1 cellular context compared by ENCODE assay signal in the genomic region with DNA sequence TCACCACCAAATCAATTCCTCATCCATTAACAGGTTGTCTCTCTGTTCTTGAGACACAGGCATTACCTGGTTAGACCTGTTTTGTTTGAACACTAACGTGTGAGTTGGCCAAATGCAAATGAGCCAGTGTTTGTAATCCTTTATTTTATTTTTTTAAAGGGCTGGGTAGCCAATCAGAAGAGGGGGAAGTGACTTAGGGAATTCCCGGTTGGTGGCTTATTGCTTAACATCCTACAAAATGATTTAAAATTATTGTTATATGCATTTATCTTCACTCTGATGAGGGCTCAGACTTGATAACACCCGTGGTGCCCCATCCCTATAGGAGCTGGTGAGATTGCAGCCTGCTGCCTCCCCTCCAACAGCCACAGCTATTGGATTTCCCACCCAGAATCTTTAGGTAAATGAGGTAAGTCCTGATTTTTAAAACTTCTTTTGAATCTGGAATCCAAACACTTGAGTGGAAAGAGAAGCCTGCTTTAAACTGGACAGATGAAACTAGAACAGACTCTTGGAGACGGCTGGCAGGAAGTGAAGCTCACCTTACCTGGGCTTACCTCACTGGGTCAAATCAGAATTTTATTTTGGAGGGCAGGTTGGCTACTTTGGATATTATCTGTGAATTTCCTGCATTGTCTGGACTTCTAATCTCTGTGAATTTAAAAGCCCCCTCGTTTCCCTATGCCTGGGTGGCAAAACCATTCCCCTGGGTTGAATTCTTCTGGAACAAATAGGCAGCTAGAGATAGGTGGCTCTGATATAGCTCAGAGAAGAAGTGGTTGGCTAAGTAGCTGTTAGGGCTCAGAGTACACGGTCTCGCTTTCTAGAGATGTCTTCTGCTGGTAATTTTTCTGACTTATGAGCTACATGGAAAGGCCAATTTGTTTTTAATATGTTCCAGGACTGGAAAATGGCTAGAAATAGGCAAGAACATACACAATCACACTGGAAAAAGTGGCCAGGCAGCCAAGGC.
TF ChIP-seq lines count a peak whose summit lies in the region.

A gene (plus strand): TSS at position 274 of the 973 bp plus-strand sequence. CDS start 21,538 bp downstream, outside the sequence.

TF ChIP-seq in A549, 52 proteins besides CTCF, POLR2A, EP300 and RAD21 (continued from another document):
- TF ChIP-seq NR3C1 (IDR thresholded peaks at IDR 0.05): no peak
- TF ChIP-seq NFE2L2 (conservative IDR thresholded peaks at IDR 0.05; ENCODE audit: low read length): no peak
- TF ChIP-seq, protein P1, sequence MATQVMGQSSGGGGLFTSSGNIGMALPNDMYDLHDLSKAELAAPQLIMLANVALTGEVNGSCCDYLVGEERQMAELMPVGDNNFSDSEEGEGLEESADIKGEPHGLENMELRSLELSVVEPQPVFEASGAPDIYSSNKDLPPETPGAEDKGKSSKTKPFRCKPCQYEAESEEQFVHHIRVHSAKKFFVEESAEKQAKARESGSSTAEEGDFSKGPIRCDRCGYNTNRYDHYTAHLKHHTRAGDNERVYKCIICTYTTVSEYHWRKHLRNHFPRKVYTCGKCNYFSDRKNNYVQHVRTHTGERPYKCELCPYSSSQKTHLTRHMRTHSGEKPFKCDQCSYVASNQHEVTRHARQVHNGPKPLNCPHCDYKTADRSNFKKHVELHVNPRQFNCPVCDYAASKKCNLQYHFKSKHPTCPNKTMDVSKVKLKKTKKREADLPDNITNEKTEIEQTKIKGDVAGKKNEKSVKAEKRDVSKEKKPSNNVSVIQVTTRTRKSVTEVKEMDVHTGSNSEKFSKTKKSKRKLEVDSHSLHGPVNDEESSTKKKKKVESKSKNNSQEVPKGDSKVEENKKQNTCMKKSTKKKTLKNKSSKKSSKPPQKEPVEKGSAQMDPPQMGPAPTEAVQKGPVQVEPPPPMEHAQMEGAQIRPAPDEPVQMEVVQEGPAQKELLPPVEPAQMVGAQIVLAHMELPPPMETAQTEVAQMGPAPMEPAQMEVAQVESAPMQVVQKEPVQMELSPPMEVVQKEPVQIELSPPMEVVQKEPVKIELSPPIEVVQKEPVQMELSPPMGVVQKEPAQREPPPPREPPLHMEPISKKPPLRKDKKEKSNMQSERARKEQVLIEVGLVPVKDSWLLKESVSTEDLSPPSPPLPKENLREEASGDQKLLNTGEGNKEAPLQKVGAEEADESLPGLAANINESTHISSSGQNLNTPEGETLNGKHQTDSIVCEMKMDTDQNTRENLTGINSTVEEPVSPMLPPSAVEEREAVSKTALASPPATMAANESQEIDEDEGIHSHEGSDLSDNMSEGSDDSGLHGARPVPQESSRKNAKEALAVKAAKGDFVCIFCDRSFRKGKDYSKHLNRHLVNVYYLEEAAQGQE (IDR thresholded peaks at IDR 0.05): no peak
